In the genomic region with DNA sequence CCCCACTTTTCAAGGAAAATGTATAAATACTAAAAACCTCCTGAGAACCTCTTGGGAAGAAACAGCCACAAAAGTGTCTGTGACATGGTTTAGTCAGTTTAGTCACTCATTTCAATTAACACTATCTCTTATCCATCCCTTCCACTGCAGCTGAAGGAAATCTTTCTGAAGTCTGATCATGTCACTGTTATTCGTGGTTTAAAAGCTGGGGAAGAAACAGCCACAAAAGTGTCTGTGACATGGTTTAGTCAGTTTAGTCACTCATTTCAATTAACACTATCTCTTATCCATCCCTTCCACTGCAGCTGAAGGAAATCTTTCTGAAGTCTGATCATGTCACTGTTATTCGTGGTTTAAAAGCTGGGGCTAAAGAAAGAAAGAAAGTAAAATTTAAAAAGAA, we compare ENCODE assay signal across 6 cellular contexts. TPM values are rescaled to one million over a fixed set of nuclear protein-coding genes. Genes with fewer than 3 reads are reported as not detected.
DNase-seq lines count a peak whose midpoint lies in the region; ATAC-seq and TF ChIP-seq lines count a peak whose summit lies in the region.
"Not testable (repeated sequence)": the region's sequence is repeated elsewhere in the genome, so short reads cannot be mapped to it uniquely, and the experiment has no call there.

No MANE protein-coding gene starts in this region.

- not testable (repeated sequence) for DNase-seq in HFFc6; activated CD4-positive, alpha-beta T cell treated with anti-CD3 and anti-CD28 coated beads, Interleukin-2, amount 10 ng/mL, durations not matched to agents 24 days and 14 days; smooth muscle cell (lab: John Stamatoyannopoulos, UW; ENCODE audit: unreplicated experiment)

- intact Hi-C loops in activated CD4-positive, alpha-beta T cell treated with anti-CD3 and anti-CD28 coated beads, Interleukin-2, amount 10 ng/mL, durations not matched to agents 24 days and 14 days (cut with micrococcal nuclease): not testable (repeated sequence)

- peak overlapping the region; percentile 94; the same call in 1 of the 2 replicates for H3K27ac ChIP-seq in C4-2B
- H3K27ac ChIP-seq in gastroesophageal sphincter: peak overlapping the region in 3 of 4 donors; percentile 95 to 98 (median 97)
- H3K27ac ChIP-seq in smooth muscle cell (ENCODE audit: low read depth): peak overlapping the region; percentile 94

- TF ChIP-seq CTCF in C4-2B (conservative IDR thresholded peaks at IDR 0.05); HFFc6 (IDR thresholded peaks at IDR 0.05); gastroesophageal sphincter (IDR thresholded peaks at IDR 0.05); smooth muscle cell (IDR thresholded peaks at IDR 0.05; ENCODE audit: borderline replicate concordance, insufficient read depth, poor library complexity, severe bottlenecking): not testable (repeated sequence)

- H2AFZ ChIP-seq in smooth muscle cell (ENCODE audit: low read depth): not testable (repeated sequence)

- not testable (repeated sequence) for ATAC-seq in gastroesophageal sphincter

- peak overlapping the region; percentile 92 for H3K4me2 ChIP-seq in smooth muscle cell

- H3K27ac Mint-ChIP-seq in HFFc6: peak overlapping the region; percentile 98
- peak overlapping the region; percentile 57 for H3K27ac Mint-ChIP-seq in activated CD4-positive, alpha-beta T cell treated with anti-CD3 and anti-CD28 coated beads, Interleukin-2, amount 10 ng/mL, durations not matched to agents 24 days and 14 days
- peak overlapping the region; percentile 97 for H3K27ac Mint-ChIP-seq in activated naive CD8-positive, alpha-beta T cell

- H3K4me1 ChIP-seq in gastroesophageal sphincter: peaks cover 3 to 30% (median 6%) of the 10 kb centered on the region in 3 donors
- not testable (repeated sequence) for H3K4me1 ChIP-seq in smooth muscle cell (ENCODE audit: low read depth)

- H3K4me3 Mint-ChIP-seq in HFFc6: not testable (repeated sequence)
- peak overlapping the region; percentile 3 for H3K4me3 Mint-ChIP-seq in activated CD4-positive, alpha-beta T cell treated with anti-CD3 and anti-CD28 coated beads, Interleukin-2, amount 10 ng/mL, durations not matched to agents 24 days and 14 days
- H3K4me3 Mint-ChIP-seq in activated naive CD8-positive, alpha-beta T cell: peak overlapping the region; percentile 95

- not testable (repeated sequence) for TF ChIP-seq POLR2A in gastroesophageal sphincter (IDR thresholded peaks at IDR 0.05)

- peaks cover 27% of the 10 kb centered on the region for H4K20me1 ChIP-seq in smooth muscle cell (ENCODE audit: low read depth)

- not testable (repeated sequence) for H3K27me3 ChIP-seq in gastroesophageal sphincter; smooth muscle cell (ENCODE audit: low read depth)

- H3K36me3 ChIP-seq in gastroesophageal sphincter; smooth muscle cell (ENCODE audit: low read depth): not testable (repeated sequence)

- H3K4me1 Mint-ChIP-seq in HFFc6 (ENCODE audit: low read depth): peaks cover 46% of the 10 kb centered on the region
- H3K4me1 Mint-ChIP-seq in activated CD4-positive, alpha-beta T cell treated with anti-CD3 and anti-CD28 coated beads, Interleukin-2, amount 10 ng/mL, durations not matched to agents 24 days and 14 days: peaks cover 30% of the 10 kb centered on the region
- peaks cover 31% of the 10 kb centered on the region for H3K4me1 Mint-ChIP-seq in activated naive CD8-positive, alpha-beta T cell (ENCODE audit: low read depth)

- H3K79me2 ChIP-seq in smooth muscle cell (ENCODE audit: low read depth): peaks cover 26% of the 10 kb centered on the region

- not testable (repeated sequence) for H3K4me3 ChIP-seq in gastroesophageal sphincter, smooth muscle cell

- 20 to 58% methylated on average over 1 to 2 of the region's 2 CpGs for WGBS in gastroesophageal sphincter (ENCODE audit: low coverage in 1 of 2), 2 donors
- WGBS in smooth muscle cell (ENCODE audit: low lambda C conversion rate): 8% methylated on average over 2 of the region's 2 CpGs

- peaks cover 12% of the 10 kb centered on the region for H3K27me3 Mint-ChIP-seq in HFFc6 (ENCODE audit: insufficient read depth)
- H3K27me3 Mint-ChIP-seq in activated CD4-positive, alpha-beta T cell treated with anti-CD3 and anti-CD28 coated beads, Interleukin-2, amount 10 ng/mL, durations not matched to agents 24 days and 14 days; activated naive CD8-positive, alpha-beta T cell: not testable (repeated sequence)

- not testable (repeated sequence) for H3K9me3 ChIP-seq in gastroesophageal sphincter; smooth muscle cell (replicated peaks; ENCODE audit: low read depth)

- TF ChIP-seq EP300 in gastroesophageal sphincter (IDR thresholded peaks at IDR 0.05): not testable (repeated sequence)

- peaks cover 11% of the 10 kb centered on the region for H3F3A ChIP-seq in smooth muscle cell (ENCODE audit: low read depth)

- peaks cover 14% of the 10 kb centered on the region; the same call in 1 of the 2 replicates for H3K36me3 Mint-ChIP-seq in HFFc6 (ENCODE audit: low read depth)
- peaks cover 15% of the 10 kb centered on the region for H3K36me3 Mint-ChIP-seq in activated CD4-positive, alpha-beta T cell treated with anti-CD3 and anti-CD28 coated beads, Interleukin-2, amount 10 ng/mL, durations not matched to agents 24 days and 14 days (ENCODE audit: low read depth)
- not testable (repeated sequence) for H3K36me3 Mint-ChIP-seq in activated naive CD8-positive, alpha-beta T cell

- H3K9ac ChIP-seq in smooth muscle cell (ENCODE audit: low read depth): not testable (repeated sequence)

- not testable (repeated sequence) for H3K9me3 Mint-ChIP-seq in HFFc6; activated CD4-positive, alpha-beta T cell treated with anti-CD3 and anti-CD28 coated beads, Interleukin-2, amount 10 ng/mL, durations not matched to agents 24 days and 14 days; activated naive CD8-positive, alpha-beta T cell (ENCODE audit: low read depth)

RNA-seq across cellular contexts. Expression of a gene that starts 1.8 kb away (rescaled TPM):
- 1,000 to 10,000 TPM in 3 of 6 experiments, 100 to 1,000 TPM in 3; 798 to 1,123 (median 999) TPM for total RNA-seq in HFFc6 (2021; fragmentation: NEBNext Ultra II Directional; extraction: Animal tissue kit (Norgen Biotek cat#: 25700))
- total RNA-seq in activated CD4-positive, alpha-beta T cell treated with anti-CD3 and anti-CD28 coated beads, Interleukin-2, amount 10 ng/mL, durations not matched to agents 24 days and 14 days: 682 and 710 TPM in 2 replicates
- 100 to 1,000 TPM; 305 to 575 (median 359) TPM for total RNA-seq in gastroesophageal sphincter
- 299 and 303 TPM in 2 replicates for total RNA-seq in smooth muscle cell
- polyA plus RNA-seq in smooth muscle cell: 369 and 409 TPM in 2 replicates

RNA-seq across cellular contexts. Expression of a gene that starts 23.4 kb away (rescaled TPM):
- total RNA-seq in HFFc6 (2021; fragmentation: NEBNext Ultra II Directional; extraction: Animal tissue kit (Norgen Biotek cat#: 25700)): 10 to 100 TPM; 11.1 to 12.9 (median 12.4) TPM
- total RNA-seq in activated CD4-positive, alpha-beta T cell treated with anti-CD3 and anti-CD28 coated beads, Interleukin-2, amount 10 ng/mL, durations not matched to agents 24 days and 14 days: 9.2 and 9.9 TPM in 2 replicates
- total RNA-seq in gastroesophageal sphincter (1 to 10 TPM; 1.2 to 5.1 (median 1.7) TPM), smooth muscle cell (2.5 and 3.0 TPM in 2 replicates)
- 1.3 and 1.8 TPM in 2 replicates for polyA plus RNA-seq in smooth muscle cell

RNA-seq across cellular contexts. Expression of a gene that starts 23.6 kb away (rescaled TPM):
- 1 to 10 TPM; 1.3 to 2.4 (median 1.7) TPM for total RNA-seq in HFFc6 (2021; fragmentation: NEBNext Ultra II Directional; extraction: Animal tissue kit (Norgen Biotek cat#: 25700))
- 2.5 TPM in 2 replicates for total RNA-seq in activated CD4-positive, alpha-beta T cell treated with anti-CD3 and anti-CD28 coated beads, Interleukin-2, amount 10 ng/mL, durations not matched to agents 24 days and 14 days
- total RNA-seq in gastroesophageal sphincter: 1 to 10 TPM in 1 of 4 donors, under 1 TPM in 2, not detected in 1; 0.27 to 1.7 (median 0.89) TPM
- 0.18 and 2.4 TPM in 2 replicates for total RNA-seq in smooth muscle cell
- polyA plus RNA-seq in smooth muscle cell: 1.3 and 2.1 TPM in 2 replicates

RNA-seq across cellular contexts. Expression of a gene that starts 27.1 kb away (rescaled TPM):
- total RNA-seq in HFFc6 (2021; fragmentation: NEBNext Ultra II Directional; extraction: Animal tissue kit (Norgen Biotek cat#: 25700)): 100 to 1,000 TPM; 105 to 125 (median 119) TPM
- 193 and 199 TPM in 2 replicates for total RNA-seq in activated CD4-positive, alpha-beta T cell treated with anti-CD3 and anti-CD28 coated beads, Interleukin-2, amount 10 ng/mL, durations not matched to agents 24 days and 14 days
- total RNA-seq in gastroesophageal sphincter: 10 to 100 TPM; 43.0 to 56.9 (median 46.5) TPM
- total RNA-seq in smooth muscle cell: 64.1 and 91.4 TPM in 2 replicates
- polyA plus RNA-seq in smooth muscle cell: 135 and 148 TPM in 2 replicates

RNA-seq across cellular contexts. Expression of a gene that starts 32.6 kb away (rescaled TPM):
- 1 to 10 TPM in 2 of 6 experiments, under 1 TPM in 4; 0.54 to 1.4 (median 0.82) TPM for total RNA-seq in HFFc6 (2021; fragmentation: NEBNext Ultra II Directional; extraction: Animal tissue kit (Norgen Biotek cat#: 25700))
- total RNA-seq in activated CD4-positive, alpha-beta T cell treated with anti-CD3 and anti-CD28 coated beads, Interleukin-2, amount 10 ng/mL, durations not matched to agents 24 days and 14 days: 1.7 and 2.6 TPM in 2 replicates
- total RNA-seq in gastroesophageal sphincter: 1 to 10 TPM; 3.9 to 8.6 (median 4.8) TPM
- total RNA-seq in smooth muscle cell: 3.4 and 4.3 TPM in 2 replicates
- 1.3 and 2.3 TPM in 2 replicates for polyA plus RNA-seq in smooth muscle cell
